1 cellular context compared by ENCODE assay signal in genomic region chr7:149239345-149240143, GRCh38.
TF ChIP-seq lines count a peak whose summit lies in the region.

Gene ZNF212 (plus strand): TSS chr7:149239651. CDS start chr7:149239779, 128 bp downstream.

TF ChIP-seq in HepG2, 621 proteins besides CTCF, POLR2A, EP300 and RAD21 (continued from another document and continues in another):
- TF ChIP-seq ZNF280D (CRISPR knock-in tag; IDR thresholded peaks at IDR 0.05), result no peak
- peak; percentile 96 for TF ChIP-seq ZNF143 (CRISPR knock-in tag; IDR thresholded peaks at IDR 0.05)
- TF ChIP-seq, protein P1, sequence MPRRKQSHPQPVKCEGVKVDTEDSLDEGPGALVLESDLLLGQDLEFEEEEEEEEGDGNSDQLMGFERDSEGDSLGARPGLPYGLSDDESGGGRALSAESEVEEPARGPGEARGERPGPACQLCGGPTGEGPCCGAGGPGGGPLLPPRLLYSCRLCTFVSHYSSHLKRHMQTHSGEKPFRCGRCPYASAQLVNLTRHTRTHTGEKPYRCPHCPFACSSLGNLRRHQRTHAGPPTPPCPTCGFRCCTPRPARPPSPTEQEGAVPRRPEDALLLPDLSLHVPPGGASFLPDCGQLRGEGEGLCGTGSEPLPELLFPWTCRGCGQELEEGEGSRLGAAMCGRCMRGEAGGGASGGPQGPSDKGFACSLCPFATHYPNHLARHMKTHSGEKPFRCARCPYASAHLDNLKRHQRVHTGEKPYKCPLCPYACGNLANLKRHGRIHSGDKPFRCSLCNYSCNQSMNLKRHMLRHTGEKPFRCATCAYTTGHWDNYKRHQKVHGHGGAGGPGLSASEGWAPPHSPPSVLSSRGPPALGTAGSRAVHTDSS (CRISPR knock-in tag; conservative IDR thresholded peaks at IDR 0.05), result no peak
- peak; percentile 73 for TF ChIP-seq YEATS4 (CRISPR knock-in tag; IDR thresholded peaks at IDR 0.05; ENCODE audit: borderline replicate concordance)
- no peak for TF ChIP-seq U2AF2 (IDR thresholded peaks at IDR 0.05; ENCODE audit: low read depth, low read length)
- TF ChIP-seq, protein P2, sequence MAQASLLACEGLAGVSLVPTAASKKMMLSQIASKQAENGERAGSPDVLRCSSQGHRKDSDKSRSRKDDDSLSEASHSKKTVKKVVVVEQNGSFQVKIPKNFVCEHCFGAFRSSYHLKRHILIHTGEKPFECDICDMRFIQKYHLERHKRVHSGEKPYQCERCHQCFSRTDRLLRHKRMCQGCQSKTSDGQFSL (CRISPR knock-in tag; IDR thresholded peaks at IDR 0.05), result no peak
- TF ChIP-seq NR2F2 (IDR thresholded peaks at IDR 0.05; ENCODE audit: borderline replicate concordance, low read depth), result peak; percentile 46; the same call in 1 of the 2 replicates
- no peak for TF ChIP-seq ZNF780A (CRISPR knock-in tag; IDR thresholded peaks at IDR 0.05)
- TF ChIP-seq TEAD3 (CRISPR knock-in tag; optimal IDR thresholded peaks at IDR 0.05; ENCODE audit: borderline replicate concordance), result peak; percentile 87
- TF ChIP-seq, protein P3, sequence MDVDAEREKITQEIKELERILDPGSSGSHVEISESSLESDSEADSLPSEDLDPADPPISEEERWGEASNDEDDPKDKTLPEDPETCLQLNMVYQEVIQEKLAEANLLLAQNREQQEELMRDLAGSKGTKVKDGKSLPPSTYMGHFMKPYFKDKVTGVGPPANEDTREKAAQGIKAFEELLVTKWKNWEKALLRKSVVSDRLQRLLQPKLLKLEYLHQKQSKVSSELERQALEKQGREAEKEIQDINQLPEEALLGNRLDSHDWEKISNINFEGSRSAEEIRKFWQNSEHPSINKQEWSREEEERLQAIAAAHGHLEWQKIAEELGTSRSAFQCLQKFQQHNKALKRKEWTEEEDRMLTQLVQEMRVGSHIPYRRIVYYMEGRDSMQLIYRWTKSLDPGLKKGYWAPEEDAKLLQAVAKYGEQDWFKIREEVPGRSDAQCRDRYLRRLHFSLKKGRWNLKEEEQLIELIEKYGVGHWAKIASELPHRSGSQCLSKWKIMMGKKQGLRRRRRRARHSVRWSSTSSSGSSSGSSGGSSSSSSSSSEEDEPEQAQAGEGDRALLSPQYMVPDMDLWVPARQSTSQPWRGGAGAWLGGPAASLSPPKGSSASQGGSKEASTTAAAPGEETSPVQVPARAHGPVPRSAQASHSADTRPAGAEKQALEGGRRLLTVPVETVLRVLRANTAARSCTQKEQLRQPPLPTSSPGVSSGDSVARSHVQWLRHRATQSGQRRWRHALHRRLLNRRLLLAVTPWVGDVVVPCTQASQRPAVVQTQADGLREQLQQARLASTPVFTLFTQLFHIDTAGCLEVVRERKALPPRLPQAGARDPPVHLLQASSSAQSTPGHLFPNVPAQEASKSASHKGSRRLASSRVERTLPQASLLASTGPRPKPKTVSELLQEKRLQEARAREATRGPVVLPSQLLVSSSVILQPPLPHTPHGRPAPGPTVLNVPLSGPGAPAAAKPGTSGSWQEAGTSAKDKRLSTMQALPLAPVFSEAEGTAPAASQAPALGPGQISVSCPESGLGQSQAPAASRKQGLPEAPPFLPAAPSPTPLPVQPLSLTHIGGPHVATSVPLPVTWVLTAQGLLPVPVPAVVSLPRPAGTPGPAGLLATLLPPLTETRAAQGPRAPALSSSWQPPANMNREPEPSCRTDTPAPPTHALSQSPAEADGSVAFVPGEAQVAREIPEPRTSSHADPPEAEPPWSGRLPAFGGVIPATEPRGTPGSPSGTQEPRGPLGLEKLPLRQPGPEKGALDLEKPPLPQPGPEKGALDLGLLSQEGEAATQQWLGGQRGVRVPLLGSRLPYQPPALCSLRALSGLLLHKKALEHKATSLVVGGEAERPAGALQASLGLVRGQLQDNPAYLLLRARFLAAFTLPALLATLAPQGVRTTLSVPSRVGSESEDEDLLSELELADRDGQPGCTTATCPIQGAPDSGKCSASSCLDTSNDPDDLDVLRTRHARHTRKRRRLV (CRISPR knock-in tag; IDR thresholded peaks at IDR 0.05), result peak; percentile 86; the same call in 1 of the 2 replicates
- no peak; the same call in 1 of the 2 replicates for TF ChIP-seq ZNF790 (CRISPR knock-in tag; IDR thresholded peaks at IDR 0.05; ENCODE audit: borderline replicate concordance)
- TF ChIP-seq, protein P4, sequence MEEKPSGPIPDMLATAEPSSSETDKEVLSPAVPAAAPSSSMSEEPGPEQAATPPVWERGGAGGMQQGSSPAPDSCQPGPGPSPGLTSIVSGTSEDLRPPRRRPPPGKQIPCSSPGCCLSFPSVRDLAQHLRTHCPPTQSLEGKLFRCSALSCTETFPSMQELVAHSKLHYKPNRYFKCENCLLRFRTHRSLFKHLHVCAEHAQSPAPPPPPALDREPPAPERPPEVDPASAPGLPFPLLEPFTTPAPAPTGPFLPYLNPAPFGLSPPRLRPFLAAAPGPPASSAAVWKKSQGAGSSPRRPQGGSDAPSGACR (CRISPR knock-in tag; IDR thresholded peaks at IDR 0.05), result no peak
- no peak; the same call in 1 of the 2 replicates for TF ChIP-seq SMAD9 (CRISPR knock-in tag; IDR thresholded peaks at IDR 0.05)
- no peak for TF ChIP-seq ARNT (IDR thresholded peaks at IDR 0.05)
- peak; percentile 31; the same call in 1 of the 2 replicates for TF ChIP-seq PHF21A (CRISPR knock-in tag; IDR thresholded peaks at IDR 0.05)
- no peak for TF ChIP-seq ZBTB14 (CRISPR knock-in tag; IDR thresholded peaks at IDR 0.05)
- TF ChIP-seq ZNF263 (CRISPR knock-in tag; IDR thresholded peaks at IDR 0.05), result 0 out of 2 replicates have a peak, but pooled peaks have one; percentile 37
- no peak for TF ChIP-seq MLLT10 (CRISPR knock-in tag; IDR thresholded peaks at IDR 0.05)
- TF ChIP-seq HMG20B (CRISPR knock-in tag; conservative IDR thresholded peaks at IDR 0.05), result no peak
- TF ChIP-seq IKZF4 (CRISPR knock-in tag; IDR thresholded peaks at IDR 0.05; ENCODE audit: borderline replicate concordance, low read depth, not compliant biosample characterization), result no peak
- no peak for TF ChIP-seq KDM1A (CRISPR knock-in tag; IDR thresholded peaks at IDR 0.05)
- no peak for TF ChIP-seq SNAPC2 (CRISPR knock-in tag; IDR thresholded peaks at IDR 0.05)
- TF ChIP-seq ZNF432 (CRISPR knock-in tag; IDR thresholded peaks at IDR 0.05; ENCODE audit: borderline replicate concordance), result no peak
- no peak for TF ChIP-seq MZF1 (CRISPR knock-in tag; IDR thresholded peaks at IDR 0.05; ENCODE audit: borderline replicate concordance)
- TF ChIP-seq NBN (conservative IDR thresholded peaks at IDR 0.05), result no peak
- no peak for TF ChIP-seq PBX3 (CRISPR knock-in tag; IDR thresholded peaks at IDR 0.05; ENCODE audit: borderline replicate concordance)
- TF ChIP-seq HNRNPLL (IDR thresholded peaks at IDR 0.05; ENCODE audit: low read depth, low read length, poor library complexity, severe bottlenecking), result peak; percentile 45
- TF ChIP-seq, protein P5, sequence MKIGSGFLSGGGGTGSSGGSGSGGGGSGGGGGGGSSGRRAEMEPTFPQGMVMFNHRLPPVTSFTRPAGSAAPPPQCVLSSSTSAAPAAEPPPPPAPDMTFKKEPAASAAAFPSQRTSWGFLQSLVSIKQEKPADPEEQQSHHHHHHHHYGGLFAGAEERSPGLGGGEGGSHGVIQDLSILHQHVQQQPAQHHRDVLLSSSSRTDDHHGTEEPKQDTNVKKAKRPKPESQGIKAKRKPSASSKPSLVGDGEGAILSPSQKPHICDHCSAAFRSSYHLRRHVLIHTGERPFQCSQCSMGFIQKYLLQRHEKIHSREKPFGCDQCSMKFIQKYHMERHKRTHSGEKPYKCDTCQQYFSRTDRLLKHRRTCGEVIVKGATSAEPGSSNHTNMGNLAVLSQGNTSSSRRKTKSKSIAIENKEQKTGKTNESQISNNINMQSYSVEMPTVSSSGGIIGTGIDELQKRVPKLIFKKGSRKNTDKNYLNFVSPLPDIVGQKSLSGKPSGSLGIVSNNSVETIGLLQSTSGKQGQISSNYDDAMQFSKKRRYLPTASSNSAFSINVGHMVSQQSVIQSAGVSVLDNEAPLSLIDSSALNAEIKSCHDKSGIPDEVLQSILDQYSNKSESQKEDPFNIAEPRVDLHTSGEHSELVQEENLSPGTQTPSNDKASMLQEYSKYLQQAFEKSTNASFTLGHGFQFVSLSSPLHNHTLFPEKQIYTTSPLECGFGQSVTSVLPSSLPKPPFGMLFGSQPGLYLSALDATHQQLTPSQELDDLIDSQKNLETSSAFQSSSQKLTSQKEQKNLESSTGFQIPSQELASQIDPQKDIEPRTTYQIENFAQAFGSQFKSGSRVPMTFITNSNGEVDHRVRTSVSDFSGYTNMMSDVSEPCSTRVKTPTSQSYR (CRISPR knock-in tag; IDR thresholded peaks at IDR 0.05; ENCODE audit: borderline replicate concordance), result 0 out of 2 replicates have a peak, but pooled peaks have one; percentile 17
- TF ChIP-seq ZNF530 (CRISPR knock-in tag; IDR thresholded peaks at IDR 0.05; ENCODE audit: low read depth), result no peak
- TF ChIP-seq, protein P6, sequence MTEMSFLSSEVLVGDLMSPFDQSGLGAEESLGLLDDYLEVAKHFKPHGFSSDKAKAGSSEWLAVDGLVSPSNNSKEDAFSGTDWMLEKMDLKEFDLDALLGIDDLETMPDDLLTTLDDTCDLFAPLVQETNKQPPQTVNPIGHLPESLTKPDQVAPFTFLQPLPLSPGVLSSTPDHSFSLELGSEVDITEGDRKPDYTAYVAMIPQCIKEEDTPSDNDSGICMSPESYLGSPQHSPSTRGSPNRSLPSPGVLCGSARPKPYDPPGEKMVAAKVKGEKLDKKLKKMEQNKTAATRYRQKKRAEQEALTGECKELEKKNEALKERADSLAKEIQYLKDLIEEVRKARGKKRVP (CRISPR knock-in tag; IDR thresholded peaks at IDR 0.05), result no peak
- no peak for TF ChIP-seq DNMT3B (CRISPR knock-in tag; conservative IDR thresholded peaks at IDR 0.05)
- 0 out of 2 replicates have a peak, but pooled peaks have one; percentile 87 for TF ChIP-seq ZNF33A (CRISPR knock-in tag; IDR thresholded peaks at IDR 0.05; ENCODE audit: borderline replicate concordance)
